ENCODE assay signal across 10 cellular contexts in genomic region chr7:32479574-32480200, GRCh38. TPM values are rescaled to one million over a fixed set of nuclear protein-coding genes. Genes with fewer than 3 reads are reported as not detected.
A peak's percentile ranks its signal among the peaks of the same experiment; 100 is the strongest.
DNase-seq lines count a peak whose midpoint lies in the region; ATAC-seq and TF ChIP-seq lines count a peak whose summit lies in the region.
"Had no signal": no experiment of that assay in that cellular context is flagged by ENCODE, and none has a peak within 500 bp of the region (broad histone marks: within the 10 kb centered on the region; RNA-seq: fewer than 3 reads in every experiment).

No MANE protein-coding gene starts in this region.

- no peak overlapping the region for H3K4me3 Mint-ChIP-seq in neural crest cell
- H3K4me3 Mint-ChIP-seq: activated T-cell treated with anti-CD3 and anti-CD28 coated beads, Interleukin-2, amount 50 U/mL, for 72 hours; CD4-positive, alpha-beta memory T cell had no signal

- H3K27ac ChIP-seq in coronary artery: no peak overlapping the region

- peaks cover 1% of the 10 kb centered on the region for H3K36me3 ChIP-seq in NT2/D1 (ENCODE audit: insufficient read depth, insufficient read length, low read length)

- H3K4me1 ChIP-seq in NT2/D1 (ENCODE audit: insufficient read depth, insufficient read length): peaks cover 2% of the 10 kb centered on the region

- no peaks in the 10 kb centered on the region for H3K27me3 Mint-ChIP-seq in neural crest cell (ENCODE audit: low read depth)

- no peaks in the 10 kb centered on the region for H3K9me3 ChIP-seq in NT2/D1 (ENCODE audit: insufficient read depth, low read length)

- no peak overlapping the region for H3K9ac ChIP-seq in NT2/D1 (ENCODE audit: insufficient read length, low read depth)

- peaks cover 13% of the 10 kb centered on the region for H3K4me1 Mint-ChIP-seq in neural crest cell
- H3K4me1 Mint-ChIP-seq: CD4-positive, alpha-beta memory T cell had no signal

- no peaks in the 10 kb centered on the region for H3K9me3 Mint-ChIP-seq in neural crest cell
- H3K9me3 Mint-ChIP-seq: activated T-cell treated with anti-CD3 and anti-CD28 coated beads, Interleukin-2, amount 50 U/mL, for 72 hours; CD4-positive, alpha-beta memory T cell had no signal

- H3K27me3 ChIP-seq in NT2/D1 (ENCODE audit: insufficient read depth, insufficient read length): no peaks in the 10 kb centered on the region

- no peaks in the 10 kb centered on the region for H3K36me3 Mint-ChIP-seq in neural crest cell (ENCODE audit: low read depth)

- DNase-seq in SIG-M5 treated with dmso at 0.1 percent for 504 hours (lab: John Stamatoyannopoulos, UW; ENCODE audit: unreplicated experiment) (peak; percentile 74), SIG-M5 (lab: John Stamatoyannopoulos, UW) (no peak), HuH-7 (ENCODE audit: low spot score) (peak; percentile 36), NT2/D1 (ENCODE audit: low read depth, low spot score) (peak; percentile 67), coronary artery (ENCODE audit: low spot score) (no peak), neural crest cell (ENCODE audit: low read depth, low spot score) (peak; percentile 28)
- DNase-seq: activated T-cell treated with anti-CD3 and anti-CD28 coated beads, Interleukin-2, amount 50 U/mL, for 72 hours had no signal

- H3K4me3 ChIP-seq in NT2/D1 (ENCODE audit: insufficient read length, low read depth): no peak overlapping the region
- H3K4me3 ChIP-seq in coronary artery: no peak overlapping the region

- peak; percentile 52 for TF ChIP-seq CTCF in coronary artery (IDR thresholded peaks at IDR 0.05)
- peak; percentile 85 for TF ChIP-seq CTCF in neural crest cell (conservative IDR thresholded peaks at IDR 0.05)

- ATAC-seq in HG03039 (IDR thresholded peaks at IDR 0.05; ENCODE audit: unreplicated experiment) (no peak), GM18873 (IDR thresholded peaks at IDR 0.05; ENCODE audit: low FRiP score, unreplicated experiment) (no peak)

- no peak overlapping the region for H3K27ac Mint-ChIP-seq in neural crest cell (ENCODE audit: unreplicated experiment)
- H3K27ac Mint-ChIP-seq: activated T-cell treated with anti-CD3 and anti-CD28 coated beads, Interleukin-2, amount 50 U/mL, for 72 hours had no signal

RNA-seq across cellular contexts. Expression of gene LSM5, which starts 10.5 kb away (rescaled TPM):
- total RNA-seq in neural crest cell: 89.0 and 101 TPM in 2 replicates

RNA-seq across cellular contexts. Expression of gene AVL9, which starts 15.6 kb away (rescaled TPM):
- total RNA-seq in neural crest cell: 33.5 and 36.8 TPM in 2 replicates

Comparison
In these comparisons a context has a peak if more than half of its experiments do, and no peak if none do; other contexts are left out.
1. DNase-seq: peak in SIG-M5 treated with dmso at 0.1 percent for 504 hours (single experiment), HuH-7 (single experiment), NT2/D1 (single experiment) and neural crest cell (single experiment); none in SIG-M5 (single experiment) and coronary artery (single experiment).